20 cellular contexts compared by ENCODE assay signal in the genomic region with DNA sequence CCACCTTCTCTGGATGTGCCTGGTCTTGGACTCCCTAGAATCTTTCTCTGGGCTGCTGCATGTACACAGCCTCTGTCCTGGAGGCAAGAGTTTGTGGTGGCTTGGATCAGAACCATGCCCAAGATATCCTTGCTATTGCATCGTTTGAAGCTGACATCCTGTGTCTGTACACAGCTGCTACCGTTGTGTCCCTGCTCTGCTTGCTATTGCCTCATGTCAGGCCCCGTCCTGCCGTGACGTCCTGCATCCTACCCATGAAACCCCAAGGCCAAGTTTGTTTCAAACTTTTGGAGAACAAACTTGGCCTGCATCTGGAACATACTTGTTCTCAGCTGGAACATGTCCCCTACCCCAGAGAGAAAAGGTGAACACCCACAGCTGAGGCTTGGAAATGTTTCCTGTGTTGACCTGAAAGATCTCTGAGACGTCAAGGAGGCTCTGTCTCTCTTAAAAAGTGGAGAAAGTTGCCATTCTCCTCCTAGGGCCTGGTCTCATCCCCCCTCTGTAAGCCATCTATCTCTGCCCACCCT.
DNase-seq lines count a peak whose midpoint lies in the region; ATAC-seq and TF ChIP-seq lines count a peak whose summit lies in the region.
"Had no signal": no experiment of that assay in that cellular context is flagged by ENCODE, and none has a peak within 500 bp of the region (broad histone marks: within the 10 kb centered on the region; RNA-seq: fewer than 3 reads in every experiment).

No MANE protein-coding gene starts in this region.

- peaks cover 7% of the 10 kb centered on the region; the same call in 1 of the 2 replicates for H3K4me1 ChIP-seq in PC-3 (ENCODE audit: insufficient read depth, low read length)
- H3K4me1 ChIP-seq: breast epithelium had no signal

- POLR2A ChIA-PET in RWPE1 (lab: Yijun Ruan, JAX; ENCODE audit: low non-redundant PET) = no interaction called here
- POLR2A ChIA-PET in PC-3 (lab: Charles Lee; ENCODE audit: unreplicated experiment) = no interaction called here

- H3K4me3 ChIP-seq in PC-3 (ENCODE audit: low read length) = no peak overlapping the region
- H3K4me3 ChIP-seq: breast epithelium, heart right ventricle, left lung, thyroid gland had no signal

- H3K4me3 Mint-ChIP-seq in activated naive CD4-positive, alpha-beta T cell treated with anti-CD3 and anti-CD28 coated beads, Interleukin-2, amount 50 U/mL, for 24 hours = no peak overlapping the region
- H3K4me3 Mint-ChIP-seq in activated naive CD8-positive, alpha-beta T cell treated with anti-CD3 and anti-CD28 coated beads for 36 hours = no peak overlapping the region
- H3K4me3 Mint-ChIP-seq in stimulated activated effector memory CD8-positive, alpha-beta T cell treated with anti-CD3 and anti-CD28 coated beads, Interleukin-12 subunit alpha, Interleukin-12 subunit beta, amount 100 ng/mL, for 72 hours = no peak overlapping the region

- H3K9me3 ChIP-seq in PC-3 (ENCODE audit: low read length) = no peaks in the 10 kb centered on the region
- H3K9me3 ChIP-seq: breast epithelium, heart right ventricle, left lung, thyroid gland had no signal

- BruUV-seq in PC-3 (replicated peaks; lab: Mats Ljungman, UMichigan) = no TSS peak

- H2AFZ ChIP-seq in PC-3 (ENCODE audit: low read length) = no peak overlapping the region

- intact Hi-C loops in PC-3 (cut with micrococcal nuclease) (no loop called here), posterior cingulate gyrus (cut with DNase I) (no loop called here)

- H3F3A ChIP-seq in PC-3 (ENCODE audit: low read length, unreplicated experiment) = no peaks in the 10 kb centered on the region

- peaks cover 8% of the 10 kb centered on the region for H3K36me3 Mint-ChIP-seq in activated naive CD4-positive, alpha-beta T cell treated with anti-CD3 and anti-CD28 coated beads, Interleukin-2, amount 50 U/mL, for 24 hours
- peaks cover 12% of the 10 kb centered on the region for H3K36me3 Mint-ChIP-seq in activated naive CD8-positive, alpha-beta T cell treated with anti-CD3 and anti-CD28 coated beads for 36 hours
- peaks cover 3% of the 10 kb centered on the region for H3K36me3 Mint-ChIP-seq in stimulated activated effector memory CD8-positive, alpha-beta T cell treated with anti-CD3 and anti-CD28 coated beads, Interleukin-12 subunit alpha, Interleukin-12 subunit beta, amount 100 ng/mL, for 72 hours

- H3K79me2 ChIP-seq in PC-3 (ENCODE audit: low read length) = peaks cover 18% of the 10 kb centered on the region

- TF ChIP-seq CTCF in RWPE1 (conservative IDR thresholded peaks at IDR 0.05; ENCODE audit: low read depth) (no peak), PC-3 (conservative IDR thresholded peaks at IDR 0.05; ENCODE audit: low read depth, low read length) (no peak)

- H3K27me3 Mint-ChIP-seq in activated naive CD4-positive, alpha-beta T cell treated with anti-CD3 and anti-CD28 coated beads, Interleukin-2, amount 50 U/mL, for 24 hours = no peaks in the 10 kb centered on the region
- no peaks in the 10 kb centered on the region for H3K27me3 Mint-ChIP-seq in activated naive CD8-positive, alpha-beta T cell treated with anti-CD3 and anti-CD28 coated beads for 36 hours

- H3K9me3 Mint-ChIP-seq in activated naive CD4-positive, alpha-beta T cell treated with anti-CD3 and anti-CD28 coated beads, Interleukin-2, amount 50 U/mL, for 24 hours = no peaks in the 10 kb centered on the region
- no peaks in the 10 kb centered on the region for H3K9me3 Mint-ChIP-seq in activated naive CD8-positive, alpha-beta T cell treated with anti-CD3 and anti-CD28 coated beads for 36 hours
- no peaks in the 10 kb centered on the region for H3K9me3 Mint-ChIP-seq in stimulated activated effector memory CD8-positive, alpha-beta T cell treated with anti-CD3 and anti-CD28 coated beads, Interleukin-12 subunit alpha, Interleukin-12 subunit beta, amount 100 ng/mL, for 72 hours

- ATAC-seq in stimulated activated effector memory CD8-positive, alpha-beta T cell treated with anti-CD3 and anti-CD28 coated beads, Interleukin-12 subunit alpha, Interleukin-12 subunit beta, amount 100 ng/mL, for 72 hours = no peak
- ATAC-seq in PC-3 (no peak), GM21447 (IDR thresholded peaks at IDR 0.05; ENCODE audit: unreplicated experiment) (no peak)
- ATAC-seq: left lung, Right ventricle myocardium inferior had no signal

- H3K9ac ChIP-seq in PC-3 (ENCODE audit: low read length) = no peak overlapping the region

- peak overlapping the region; percentile 51 for H3K27ac Mint-ChIP-seq in activated naive CD4-positive, alpha-beta T cell treated with anti-CD3 and anti-CD28 coated beads, Interleukin-2, amount 50 U/mL, for 24 hours
- peak overlapping the region; percentile 68 for H3K27ac Mint-ChIP-seq in activated naive CD8-positive, alpha-beta T cell treated with anti-CD3 and anti-CD28 coated beads for 36 hours
- peak overlapping the region; percentile 68 for H3K27ac Mint-ChIP-seq in stimulated activated effector memory CD8-positive, alpha-beta T cell treated with anti-CD3 and anti-CD28 coated beads, Interleukin-12 subunit alpha, Interleukin-12 subunit beta, amount 100 ng/mL, for 72 hours

- H3K36me3 ChIP-seq in PC-3 (ENCODE audit: low read depth, low read length) = peaks cover 9% of the 10 kb centered on the region; the same call in 1 of the 2 replicates
- H3K36me3 ChIP-seq: breast epithelium, left lung, thyroid gland had no signal

- H4K20me1 ChIP-seq in PC-3 (ENCODE audit: low read length) = peaks cover 6% of the 10 kb centered on the region; the same call in 1 of the 2 replicates

- DNase-seq in activated naive CD4-positive, alpha-beta T cell treated with Interleukin-2 at 50 U/mL for 16 hours = no peak
- DNase-seq in RWPE1 (ENCODE audit: low spot score) = no peak
- no peak for DNase-seq in activated naive CD8-positive, alpha-beta T cell treated with anti-CD3 and anti-CD28 coated beads for 36 hours
- DNase-seq in stimulated activated effector memory CD8-positive, alpha-beta T cell treated with anti-CD3 and anti-CD28 coated beads, Interleukin-12 subunit alpha, Interleukin-12 subunit beta, amount 100 ng/mL, for 72 hours (ENCODE audit: low spot score in 2 of 2) = peak in 1 of 2 donors; percentile 42
- DNase-seq in PC-3 = no peak
- DNase-seq in posterior cingulate gyrus = no peak
- DNase-seq: cortex of kidney; heart right ventricle; Kasumi-1; NCI-H1092 treated with DMSO at 0.1 percent for 48 hours; NCI-H2081 treated with DMSO at 0.1 percent for 48 hours; right cardiac atrium; stimulated activated CD4-positive, alpha-beta T cell treated with anti-CD3 and anti-CD28 coated beads, Interleukin-15, amount 100 ng/mL, for 24 hours; thyroid gland; WERI-Rb-1 had no signal

- CTCF ChIA-PET in RWPE1 (lab: Yijun Ruan, JAX) = no interaction called here
- CTCF ChIA-PET in PC-3 (lab: Charles Lee) = no interaction called here

- H3K27ac ChIP-seq in RWPE1 (peak overlapping the region; percentile 24; the same call in 1 of the 2 replicates), PC-3 (ENCODE audit: low read length) (no peak overlapping the region)
- H3K27ac ChIP-seq: breast epithelium, heart right ventricle, left lung, thyroid gland, WERI-Rb-1 had no signal

- H3K27me3 ChIP-seq in PC-3 (ENCODE audit: low read length) = no peaks in the 10 kb centered on the region
- H3K27me3 ChIP-seq: breast epithelium, heart right ventricle, left lung, thyroid gland had no signal

- H3K4me1 Mint-ChIP-seq in activated naive CD4-positive, alpha-beta T cell treated with anti-CD3 and anti-CD28 coated beads, Interleukin-2, amount 50 U/mL, for 24 hours = peaks cover 72% of the 10 kb centered on the region
- H3K4me1 Mint-ChIP-seq in activated naive CD8-positive, alpha-beta T cell treated with anti-CD3 and anti-CD28 coated beads for 36 hours = peaks cover 47% of the 10 kb centered on the region
- peaks cover 21% of the 10 kb centered on the region for H3K4me1 Mint-ChIP-seq in stimulated activated effector memory CD8-positive, alpha-beta T cell treated with anti-CD3 and anti-CD28 coated beads, Interleukin-12 subunit alpha, Interleukin-12 subunit beta, amount 100 ng/mL, for 72 hours

- no peaks in the 10 kb centered on the region for H3K9me2 ChIP-seq in PC-3 (replicated peaks; ENCODE audit: low read length)

- no peak overlapping the region for H3K4me2 ChIP-seq in PC-3 (ENCODE audit: low read length)
